Comparison of ENCODE assay signal across 8 cellular contexts in genomic region chr2:218892693-218893348, GRCh38. TPM values are rescaled to one million over a fixed set of nuclear protein-coding genes. Genes with fewer than 3 reads are reported as not detected.
DNase-seq lines count a peak whose midpoint lies in the region; ATAC-seq and TF ChIP-seq lines count a peak whose summit lies in the region.

No MANE protein-coding gene starts in this region.

- H2AFZ ChIP-seq in KMS-11 (ENCODE audit: low read depth) = peak overlapping the region; percentile 8; the same call in 1 of the 2 replicates

- H3K9me3 ChIP-seq in cardiac muscle cell (ENCODE audit: low read depth) (no peaks in the 10 kb centered on the region), psoas muscle (no peaks in the 10 kb centered on the region), vagina (no peaks in the 10 kb centered on the region)

- H3K4me3 ChIP-seq in KMS-11 (IDR thresholded peaks at IDR 0.05; ENCODE audit: insufficient read depth, low read depth, low read length) (peak overlapping the region; percentile 68), cardiac muscle cell (peak overlapping the region; percentile 23), psoas muscle (peak overlapping the region; percentile 61), vagina (peak overlapping the region; percentile 28 to 51)

- H3K9ac ChIP-seq in KMS-11 = peak overlapping the region; percentile 80

- intact Hi-C loops in psoas muscle (cut with DNase I) (no loop called here), vagina (cut with DNase I) (no loop called here)

- TF ChIP-seq POLR2A in vagina (IDR thresholded peaks at IDR 0.05) = no peak

- TF ChIP-seq CTCF in KMS-11 (conservative IDR thresholded peaks at IDR 0.05; ENCODE audit: low read depth, low read length) = peak; percentile 45; the same call in 1 of the 2 replicates
- peak; percentile 28 for TF ChIP-seq CTCF in cardiac muscle cell (IDR thresholded peaks at IDR 0.05; ENCODE audit: low read depth, low read length)
- peak; percentile 44 for TF ChIP-seq CTCF in psoas muscle (IDR thresholded peaks at IDR 0.05)
- TF ChIP-seq CTCF in vagina (IDR thresholded peaks at IDR 0.05) = no peak

- H4K20me1 ChIP-seq in KMS-11 (ENCODE audit: insufficient read depth) = no peaks in the 10 kb centered on the region

- ATAC-seq in GM21723 (IDR thresholded peaks at IDR 0.05; ENCODE audit: unreplicated experiment) (peak; percentile 44), psoas muscle (peak; percentile 86 to 95 (median 90))

- H3K79me2 ChIP-seq in KMS-11 (ENCODE audit: insufficient read depth, low read depth) = peaks cover 25% of the 10 kb centered on the region; the same call in 1 of the 2 replicates

- peak; percentile 59 for DNase-seq in EL
- peak; percentile 70 for DNase-seq in SIG-M5 treated with dmso at 0.1 percent for 504 hours (lab: John Stamatoyannopoulos, UW; ENCODE audit: unreplicated experiment)
- peak; percentile 87 for DNase-seq in activated naive CD4-positive, alpha-beta T cell treated with Interleukin-2 at 50 U/mL for 16 hours
- DNase-seq in cardiac muscle cell (ENCODE audit: low read depth in 1 of 2, low spot score in 1 of 2) = peak; percentile 55 to 77
- peak; percentile 70 to 82 for DNase-seq in psoas muscle
- no peak for DNase-seq in vagina (ENCODE audit: extremely low spot score in 2 of 2)

- 1% methylated on average over 58 to 72 of the region's 72 CpGs for WGBS in psoas muscle, 3 donors

- H3K4me2 ChIP-seq in KMS-11 = peak overlapping the region; percentile 96

- H3K36me3 ChIP-seq in KMS-11 (ENCODE audit: insufficient read depth) (no peaks in the 10 kb centered on the region), cardiac muscle cell (no peaks in the 10 kb centered on the region), psoas muscle (ENCODE audit: insufficient read depth in 1 of 2, low read depth in 1 of 2) (no peaks in the 10 kb centered on the region), vagina (no peaks in the 10 kb centered on the region)

- peak overlapping the region; percentile 97 for H3K27ac ChIP-seq in KMS-11
- H3K27ac ChIP-seq in cardiac muscle cell = no peak overlapping the region
- no peak overlapping the region for H3K27ac ChIP-seq in psoas muscle
- no peak overlapping the region for H3K27ac ChIP-seq in vagina

- H3K27me3 ChIP-seq in KMS-11 (ENCODE audit: insufficient read depth, low read depth) = no peaks in the 10 kb centered on the region
- peaks cover 100% of the 10 kb centered on the region for H3K27me3 ChIP-seq in cardiac muscle cell
- H3K27me3 ChIP-seq in psoas muscle (ENCODE audit: insufficient read depth in 3 of 3, low read length in 2 of 3) = peaks cover 0 to 53% (median 22%) of the 10 kb centered on the region in 3 donors
- H3K27me3 ChIP-seq in vagina = peaks cover 4% of the 10 kb centered on the region

- peaks cover 82% of the 10 kb centered on the region for H3K4me1 ChIP-seq in KMS-11 (ENCODE audit: low read depth, poor library complexity, severe bottlenecking)
- no peaks in the 10 kb centered on the region for H3K4me1 ChIP-seq in cardiac muscle cell (ENCODE audit: low read depth)
- peaks cover 6% of the 10 kb centered on the region for H3K4me1 ChIP-seq in psoas muscle
- peaks cover 42% of the 10 kb centered on the region for H3K4me1 ChIP-seq in vagina

RNA-seq across cellular contexts. Expression of gene WNT10A, which starts 12.2 kb away (rescaled TPM):
- total RNA-seq in cardiac muscle cell = not detected in 2 replicates
- polyA plus RNA-seq in cardiac muscle cell = not detected in 2 replicates
- not detected for total RNA-seq in psoas muscle
- under 1 TPM in 2 of 3 donors, not detected in 1; 0.01 to 0.03 TPM for polyA plus RNA-seq in psoas muscle
- total RNA-seq in vagina = 2.5 TPM

RNA-seq across cellular contexts. Expression of gene WNT6, which starts 33.2 kb away (rescaled TPM):
- total RNA-seq in cardiac muscle cell (not detected in 2 replicates), psoas muscle (1 to 10 TPM in 1 of 4 donors, under 1 TPM in 3; 0.12 to 1.0 (median 0.48) TPM), vagina (2.0 TPM)
- polyA plus RNA-seq in cardiac muscle cell (0.49 TPM in 1 of 2 replicates, not detected in the other), psoas muscle (under 1 TPM; 0.05 to 0.20 (median 0.20) TPM)

Comparison
In these comparisons a context has a peak if more than half of its experiments do, and no peak if none do; other contexts are left out.
1. DNase-seq: peak in EL (single experiment), SIG-M5 treated with dmso at 0.1 percent for 504 hours (single experiment), activated naive CD4-positive, alpha-beta T cell treated with Interleukin-2 at 50 U/mL for 16 hours (single experiment), cardiac muscle cell (2 of 2) and psoas muscle (2 of 2); none in vagina (0 of 2).
2. CTCF ChIP-seq: peak in KMS-11 (single experiment), cardiac muscle cell (single experiment) and psoas muscle (single experiment); none in vagina (0 of 3).
3. Peak in every context shown above with its lines, with median percentiles within 50 percentile points of each other: H3K4me3 ChIP-seq.